Comparison of ENCODE assay signal across 23 cellular contexts in the genomic region with DNA sequence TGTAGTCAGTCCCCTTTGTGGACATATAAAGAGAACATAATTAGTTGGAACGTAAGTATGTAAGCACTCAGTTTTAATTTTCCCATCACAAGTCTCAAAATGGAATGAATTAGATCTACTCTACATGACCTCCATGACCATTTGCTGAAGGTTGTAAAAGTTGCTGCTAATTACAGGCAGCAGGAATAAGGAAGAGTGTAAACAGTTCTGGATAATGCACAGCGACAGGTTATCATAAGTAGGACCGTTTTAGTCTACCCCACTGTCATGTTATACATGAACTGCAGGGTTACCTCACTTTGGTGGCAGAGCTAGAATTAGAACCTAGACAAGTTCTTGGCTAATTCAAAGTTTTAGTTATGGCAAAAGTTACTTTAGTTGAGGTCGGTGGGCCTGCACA. TPM values are rescaled to one million over a fixed set of nuclear protein-coding genes. Genes with fewer than 3 reads are reported as not detected.
DNase-seq lines count a peak whose midpoint lies in the region; ATAC-seq and TF ChIP-seq lines count a peak whose summit lies in the region.
"Had no signal": no experiment of that assay in that cellular context is flagged by ENCODE, and none has a peak within 500 bp of the region (broad histone marks: within the 10 kb centered on the region; RNA-seq: fewer than 3 reads in every experiment).

No MANE protein-coding gene starts in this region.

- no peak overlapping the region for H3K9ac ChIP-seq in DND-41 (ENCODE audit: low read depth, low read length)
- H3K9ac ChIP-seq: KMS-11 had no signal

- H3K4me3 ChIP-seq in breast epithelium (no peak overlapping the region), DND-41 (ENCODE audit: low read depth in 1 of 2, low read length in 2 of 2) (no peak overlapping the region)
- H3K4me3 ChIP-seq: A549 had no signal

- no peaks in the 10 kb centered on the region for H3K9me3 Mint-ChIP-seq in MCF 10A (ENCODE audit: unreplicated experiment)
- H3K9me3 Mint-ChIP-seq in activated naive CD8-positive, alpha-beta T cell treated with anti-CD3 and anti-CD28 coated beads, Interleukin-2, amount 50 U/mL, for 24 hours, result no peaks in the 10 kb centered on the region
- no peaks in the 10 kb centered on the region for H3K9me3 Mint-ChIP-seq in naive thymus-derived CD8-positive, alpha-beta T cell

- H3K27me3 Mint-ChIP-seq in MCF 10A (ENCODE audit: insufficient read depth, unreplicated experiment), result no peaks in the 10 kb centered on the region
- no peaks in the 10 kb centered on the region for H3K27me3 Mint-ChIP-seq in activated naive CD8-positive, alpha-beta T cell treated with anti-CD3 and anti-CD28 coated beads, Interleukin-2, amount 50 U/mL, for 24 hours
- no peaks in the 10 kb centered on the region for H3K27me3 Mint-ChIP-seq in naive thymus-derived CD8-positive, alpha-beta T cell

- peaks cover 40% of the 10 kb centered on the region for H3K36me3 Mint-ChIP-seq in MCF 10A (ENCODE audit: insufficient read depth, unreplicated experiment)
- H3K36me3 Mint-ChIP-seq in activated naive CD8-positive, alpha-beta T cell treated with anti-CD3 and anti-CD28 coated beads, Interleukin-2, amount 50 U/mL, for 24 hours (ENCODE audit: low read depth), result peaks cover 29% of the 10 kb centered on the region
- H3K36me3 Mint-ChIP-seq in naive thymus-derived CD8-positive, alpha-beta T cell, result peaks cover 0 to 33% (median 0%) of the 10 kb centered on the region in 3 donors

- H3K4me3 Mint-ChIP-seq in MCF 10A (ENCODE audit: unreplicated experiment), result no peak overlapping the region
- H3K4me3 Mint-ChIP-seq in activated naive CD8-positive, alpha-beta T cell treated with anti-CD3 and anti-CD28 coated beads, Interleukin-2, amount 50 U/mL, for 24 hours, result no peak overlapping the region
- H3K4me3 Mint-ChIP-seq in naive thymus-derived CD8-positive, alpha-beta T cell, result peak overlapping the region in 1 of 10 donors; percentile 14

- H3K4me1 ChIP-seq in breast epithelium (peaks cover 3 to 18% of the 10 kb centered on the region in 2 donors), DND-41 (ENCODE audit: insufficient read depth, low read length) (peaks cover 9% of the 10 kb centered on the region; the same call in 1 of the 2 replicates)
- H3K4me1 ChIP-seq: A549, BE2C had no signal

- H3K4me2 ChIP-seq in DND-41 (ENCODE audit: insufficient read depth, low read length), result peak overlapping the region; percentile 6; the same call in 1 of the 2 replicates
- H3K4me2 ChIP-seq: A549, KMS-11 had no signal

- ATAC-seq in DND-41 (ENCODE audit: insufficient read depth, low read depth) (no peak), GM21360 (IDR thresholded peaks at IDR 0.05; ENCODE audit: unreplicated experiment) (no peak)
- no peak for ATAC-seq in activated naive CD8-positive, alpha-beta T cell treated with anti-CD3 and anti-CD28 coated beads, Interleukin-2, amount 50 U/mL, for 24 hours
- no peak for ATAC-seq in naive thymus-derived CD8-positive, alpha-beta T cell
- ATAC-seq: A549 had no signal

- intact Hi-C loops in MCF 10A (cut with micrococcal nuclease), result no loop called here
- intact Hi-C loops in breast epithelium (cut with DNase I; ENCODE audit: low total_unique reads), result no loop called here

- H3K27me3 ChIP-seq in breast epithelium (no peaks in the 10 kb centered on the region), DND-41 (ENCODE audit: insufficient read depth, low read length, poor library complexity) (no peaks in the 10 kb centered on the region)
- H3K27me3 ChIP-seq: BE2C had no signal

- no peak for TF ChIP-seq POLR2A in breast epithelium (IDR thresholded peaks at IDR 0.05)

- TF ChIP-seq CTCF in MCF 10A (IDR thresholded peaks at IDR 0.05; ENCODE audit: unreplicated experiment), result no peak
- TF ChIP-seq CTCF in breast epithelium (IDR thresholded peaks at IDR 0.05), result no peak
- TF ChIP-seq CTCF in DND-41 (IDR thresholded peaks at IDR 0.05; ENCODE audit: borderline replicate concordance, extremely low read depth, low read length, poor library complexity, severe bottlenecking), result no peak

- H3K27ac Mint-ChIP-seq in MCF 10A (ENCODE audit: low read depth, unreplicated experiment), result peak overlapping the region; percentile 44
- H3K27ac Mint-ChIP-seq in activated naive CD8-positive, alpha-beta T cell treated with anti-CD3 and anti-CD28 coated beads, Interleukin-2, amount 50 U/mL, for 24 hours, result peak overlapping the region; percentile 2
- H3K27ac Mint-ChIP-seq in naive thymus-derived CD8-positive, alpha-beta T cell, result peak overlapping the region in 8 of 10 donors; percentile 2 to 66 (median 30)

- BruUV-seq in MCF 10A (replicated peaks; lab: Mats Ljungman, UMichigan), result no TSS peak

- H3K27ac ChIP-seq in breast epithelium (no peak overlapping the region), DND-41 (ENCODE audit: low read length) (no peak overlapping the region)
- H3K27ac ChIP-seq: A549, KMS-11, RWPE1 had no signal

- H3K79me2 ChIP-seq in DND-41 (ENCODE audit: insufficient read depth, low read length), result peaks cover 100% of the 10 kb centered on the region

- DNase-seq in MCF 10A (ENCODE audit: unreplicated experiment) (no peak), breast epithelium (ENCODE audit: low spot score in 2 of 2) (no peak), DND-41 (no peak), cerebellum (ENCODE audit: low spot score) (no peak)
- no peak for DNase-seq in activated naive CD8-positive, alpha-beta T cell treated with anti-CD3 and anti-CD28 coated beads, Interleukin-2, amount 50 U/mL, for 24 hours
- no peak for DNase-seq in naive thymus-derived CD8-positive, alpha-beta T cell
- DNase-seq: BE2C; COR-L47; DMS79; GOT3; HCEC 1CT; NCI-H1105; NCI-H146; NCI-H2029; NCI-H2227 treated with DMSO at 0.1 percent for 48 hours; NCI-H510A treated with DMSO at 0.1 percent for 48 hours; NCI-H748 treated with DMSO at 0.1 percent for 48 hours; NK-92 treated with Interleukin-12 subunit alpha and Interleukin-12 subunit beta, amount 100 ng/mL, for 24 hours; SIG-M5 had no signal

- CTCF ChIA-PET in MCF 10A (lab: Yijun Ruan, JAX), result interaction anchor here (0.6 kb wide), 1 partner anchor 122 kb away, joined by 3 read pairs; no protein-coding TSS in a partner anchor

- peaks cover 21% of the 10 kb centered on the region for H3K4me1 Mint-ChIP-seq in MCF 10A (ENCODE audit: insufficient read depth, unreplicated experiment)
- peaks cover 16% of the 10 kb centered on the region for H3K4me1 Mint-ChIP-seq in activated naive CD8-positive, alpha-beta T cell treated with anti-CD3 and anti-CD28 coated beads, Interleukin-2, amount 50 U/mL, for 24 hours
- H3K4me1 Mint-ChIP-seq in naive thymus-derived CD8-positive, alpha-beta T cell, result peaks cover 17 to 36% (median 29%) of the 10 kb centered on the region in 4 donors

- H3K36me3 ChIP-seq in breast epithelium (no peaks in the 10 kb centered on the region), DND-41 (ENCODE audit: insufficient read depth, low read length) (peaks cover 84% of the 10 kb centered on the region)

- H4K20me1 ChIP-seq in DND-41 (ENCODE audit: insufficient read depth, low read length), result peaks cover 96% of the 10 kb centered on the region

- no peak overlapping the region for H2AFZ ChIP-seq in DND-41 (ENCODE audit: low read depth, low read length)

- POLR2A ChIA-PET in MCF 10A (lab: Yijun Ruan, JAX), result interaction anchor here (0.6 to 3.7 kb wide), 6 partner anchors 17 to 423 kb away, joined by 3 to 15 read pairs (median 4); a partner anchor contains a TSS
- POLR2A ChIA-PET in naive thymus-derived CD8-positive, alpha-beta T cell (lab: Charles Lee), result interaction anchor here (1.0 kb wide), 1 partner anchor 16 kb away, joined by 5 read pairs; no protein-coding TSS in a partner anchor

- no peaks in the 10 kb centered on the region for H3K9me3 ChIP-seq in breast epithelium
- H3K9me3 ChIP-seq in DND-41 (ENCODE audit: insufficient read depth, low read length, severe bottlenecking), result no peaks in the 10 kb centered on the region
- H3K9me3 ChIP-seq: A549, BE2C had no signal

RNA-seq across cellular contexts. Expression of a gene that starts 21.7 kb away (rescaled TPM):
- total RNA-seq in MCF 10A (2022), result 102 and 127 TPM in 2 replicates
- 10 to 100 TPM; 43.5 to 74.1 (median 66.5) TPM for total RNA-seq in breast epithelium
- total RNA-seq in naive thymus-derived CD8-positive, alpha-beta T cell, result 10 to 100 TPM; 75.4 to 76.6 TPM
- 100 to 1,000 TPM; 117 to 128 (median 118) TPM for polyA plus RNA-seq in naive thymus-derived CD8-positive, alpha-beta T cell
- total RNA-seq in cerebellum, result 53.8 TPM

RNA-seq across cellular contexts. Expression of a gene that starts 53.5 kb away (rescaled TPM):
- total RNA-seq in MCF 10A (2022), result not detected in 2 replicates
- total RNA-seq in breast epithelium, result not detected
- total RNA-seq in naive thymus-derived CD8-positive, alpha-beta T cell, result not detected
- under 1 TPM in 1 of 3 donors, not detected in 2; 0.02 TPM for polyA plus RNA-seq in naive thymus-derived CD8-positive, alpha-beta T cell
- 0.36 TPM for total RNA-seq in cerebellum
- polyA plus RNA-seq: A549 had no signal
